8 cellular contexts compared by ENCODE assay signal in the genomic region with DNA sequence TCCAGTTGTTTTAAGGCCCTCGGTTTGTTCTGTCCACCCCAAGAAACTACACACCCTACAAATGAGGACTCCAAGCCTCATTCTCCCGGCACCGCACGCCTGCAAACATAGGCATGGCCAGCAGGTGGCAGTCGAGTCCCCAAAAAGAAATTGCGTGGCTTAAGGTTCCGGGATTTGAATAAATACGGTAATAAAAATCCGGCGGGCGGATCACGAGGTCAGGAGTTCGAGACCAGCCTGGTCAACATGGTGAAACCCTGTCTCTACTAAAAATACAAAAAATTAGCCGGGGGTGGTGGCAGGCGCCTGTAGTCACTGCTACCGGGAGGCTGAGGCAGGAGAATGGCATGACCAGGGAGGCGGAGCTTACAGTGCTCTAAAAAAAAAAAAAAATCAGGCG. TPM values are rescaled to one million over a fixed set of nuclear protein-coding genes. Genes with fewer than 3 reads are reported as not detected.
DNase-seq lines count a peak whose midpoint lies in the region; ATAC-seq and TF ChIP-seq lines count a peak whose summit lies in the region.

No MANE protein-coding gene starts in this region.

- no peak overlapping the region for H3K4me3 ChIP-seq in right lobe of liver

- no peak overlapping the region for H3K27ac ChIP-seq in right lobe of liver

- TF ChIP-seq CTCF in right lobe of liver (IDR thresholded peaks at IDR 0.05) = peak; percentile 61 to 84 (median 81)

- DNase-seq in AML-193 (lab: John Stamatoyannopoulos, UW) (peak; percentile 34 to 37), NAMALWA (ENCODE audit: low spot score) (peak; percentile 73), right lobe of liver (peak; percentile 64 to 77 (median 75))
- peak; percentile 71 for DNase-seq in activated CD4-positive, alpha-beta T cell treated with anti-CD3 and anti-CD28 coated beads for 1 hour
- peak; percentile 64 for DNase-seq in central memory CD4-positive, alpha-beta T cell
- DNase-seq in stimulated activated CD8-positive, alpha-beta memory T cell treated with anti-CD3 and anti-CD28 coated beads, Interleukin-12 subunit alpha, Interleukin-12 subunit beta, amount 100 ng/mL, for 4 hours (ENCODE audit: low read depth) = peak; percentile 47

- intact Hi-C loops in right lobe of liver (cut with DNase I) = no loop called here

- no peaks in the 10 kb centered on the region for H3K36me3 ChIP-seq in right lobe of liver

- no peaks in the 10 kb centered on the region for H3K4me1 ChIP-seq in right lobe of liver

- ATAC-seq in GM19351 (IDR thresholded peaks at IDR 0.05; ENCODE audit: unreplicated experiment) (peak; percentile 65), right lobe of liver (peak; percentile 60 to 81 (median 72)), HG02759 (IDR thresholded peaks at IDR 0.05; ENCODE audit: unreplicated experiment) (no peak)

- H3K9me3 ChIP-seq in right lobe of liver = no peaks in the 10 kb centered on the region

- 11% methylated on average over 17 of the region's 18 CpGs for WGBS in right lobe of liver (ENCODE audit: insufficient coverage, low coverage, low lambda C conversion rate, missing lambda C conversion rate)

- H3K27me3 ChIP-seq in right lobe of liver = no peaks in the 10 kb centered on the region

- TF ChIP-seq POLR2A in right lobe of liver (IDR thresholded peaks at IDR 0.05) = no peak

RNA-seq across cellular contexts. Expression of gene CSF2RA, which starts 21.8 kb away (rescaled TPM):
- total RNA-seq in right lobe of liver = 1 to 10 TPM; 1.4 to 4.0 (median 2.5) TPM

RNA-seq across cellular contexts. Expression of gene CRLF2, which starts 34.4 kb away (rescaled TPM):
- under 1 TPM in 1 of 6 experiments, not detected in 5; 0.55 TPM for total RNA-seq in right lobe of liver
